In genomic region chr19:4662020-4662695, GRCh38 we compare ENCODE assay signal across 19 cellular contexts. TPM values are rescaled to one million over a fixed set of nuclear protein-coding genes. Genes with fewer than 3 reads are reported as not detected.
DNase-seq lines count a peak whose midpoint lies in the region; ATAC-seq lines count a peak whose summit lies in the region.
"Had no signal": no experiment of that assay in that cellular context is flagged by ENCODE, and none has a peak within 500 bp of the region (broad histone marks: within the 10 kb centered on the region; RNA-seq: fewer than 3 reads in every experiment).

No MANE protein-coding gene starts in this region.

- H3K9ac ChIP-seq in GM23248, result no peak overlapping the region
- H3K9ac ChIP-seq: KMS-11 had no signal

- no peaks in the 10 kb centered on the region for H3K4me1 ChIP-seq in aorta (ENCODE audit: control insufficient read depth in 1 of 2, insufficient read depth in 2 of 2, low read length in 2 of 2)
- H3K4me1 ChIP-seq in GM23248 (ENCODE audit: insufficient read depth), result no peaks in the 10 kb centered on the region
- H3K4me1 ChIP-seq: BE2C had no signal

- H3K4me3 Mint-ChIP-seq in activated naive CD4-positive, alpha-beta T cell treated with anti-CD3 and anti-CD28 coated beads, Interleukin-2, amount 10 ng/mL, durations not matched to agents 7 days and 5 days, result no peak overlapping the region
- H3K4me3 Mint-ChIP-seq in activated T-helper 17 cell treated with anti-CD3 and anti-CD28 coated beads, Interleukin-2, amount 50 U/mL, for 72 hours, result no peak overlapping the region
- H3K4me3 Mint-ChIP-seq in stimulated activated effector memory CD8-positive, alpha-beta T cell treated with anti-CD3 and anti-CD28 coated beads, Interleukin-12 subunit alpha, Interleukin-12 subunit beta, amount 100 ng/mL, for 72 hours, result no peak overlapping the region
- H3K4me3 Mint-ChIP-seq: CD4-positive, alpha-beta T cell had no signal

- in situ Hi-C loops in GM23248 (cut with MboI), result no loop called here

- DNase-seq in activated naive CD4-positive, alpha-beta T cell treated with anti-CD3 and anti-CD28 coated beads, Interleukin-2, amount 10 ng/mL, durations not matched to agents 7 days and 5 days, result no peak
- no peak for DNase-seq in activated naive CD4-positive, alpha-beta T cell treated with anti-CD3 and anti-CD28 coated beads, Interleukin-2, amount 50 U/mL, for 16 hours
- no peak for DNase-seq in left colon
- no peak for DNase-seq in stimulated activated effector memory CD8-positive, alpha-beta T cell treated with anti-CD3 and anti-CD28 coated beads, Interleukin-12 subunit alpha, Interleukin-12 subunit beta, amount 100 ng/mL, for 72 hours (ENCODE audit: low spot score in 2 of 2)
- no peak for DNase-seq in aorta
- DNase-seq in GM23248, result no peak
- DNase-seq in A172 (ENCODE audit: low spot score), result no peak
- DNase-seq: BE2C; Calu3; CD4-positive, alpha-beta T cell; GF-D8; NCI-H1417; NCI-H1930; NCI-H345; NCI-H524 treated with DMSO at 0.1 percent for 48 hours; SIG-M5 had no signal

- peaks cover 19% of the 10 kb centered on the region for H3K36me3 Mint-ChIP-seq in activated naive CD4-positive, alpha-beta T cell treated with anti-CD3 and anti-CD28 coated beads, Interleukin-2, amount 10 ng/mL, durations not matched to agents 7 days and 5 days
- H3K36me3 Mint-ChIP-seq in activated T-helper 17 cell treated with anti-CD3 and anti-CD28 coated beads, Interleukin-2, amount 50 U/mL, for 72 hours (ENCODE audit: low read depth), result peaks cover 86% of the 10 kb centered on the region
- peaks cover 91% of the 10 kb centered on the region for H3K36me3 Mint-ChIP-seq in stimulated activated effector memory CD8-positive, alpha-beta T cell treated with anti-CD3 and anti-CD28 coated beads, Interleukin-12 subunit alpha, Interleukin-12 subunit beta, amount 100 ng/mL, for 72 hours

- no peaks in the 10 kb centered on the region for H3K27me3 Mint-ChIP-seq in activated naive CD4-positive, alpha-beta T cell treated with anti-CD3 and anti-CD28 coated beads, Interleukin-2, amount 10 ng/mL, durations not matched to agents 7 days and 5 days
- H3K27me3 Mint-ChIP-seq in activated T-helper 17 cell treated with anti-CD3 and anti-CD28 coated beads, Interleukin-2, amount 50 U/mL, for 72 hours, result no peaks in the 10 kb centered on the region
- H3K27me3 Mint-ChIP-seq: CD4-positive, alpha-beta T cell had no signal

- H3F3A ChIP-seq in GM23248 (ENCODE audit: insufficient read depth), result no peaks in the 10 kb centered on the region

- no peaks in the 10 kb centered on the region for H3K27me3 ChIP-seq in aorta (ENCODE audit: control insufficient read depth in 1 of 2, insufficient read depth in 2 of 2, low read length in 1 of 2)
- H3K27me3 ChIP-seq in GM23248 (replicated peaks; ENCODE audit: insufficient read depth), result no peaks in the 10 kb centered on the region
- H3K27me3 ChIP-seq: BE2C had no signal

- no peaks in the 10 kb centered on the region for H3K9me2 ChIP-seq in GM23248 (ENCODE audit: insufficient read depth)

- H3K9me3 ChIP-seq in aorta (ENCODE audit: control insufficient read depth, low read length) (peaks cover 4% of the 10 kb centered on the region), GM23248 (ENCODE audit: low read depth) (no peaks in the 10 kb centered on the region)
- H3K9me3 ChIP-seq: BE2C had no signal

- H3K4me2 ChIP-seq in GM23248 (ENCODE audit: unreplicated experiment), result no peak overlapping the region
- H3K4me2 ChIP-seq: KMS-11 had no signal

- H3K4me1 Mint-ChIP-seq in activated naive CD4-positive, alpha-beta T cell treated with anti-CD3 and anti-CD28 coated beads, Interleukin-2, amount 10 ng/mL, durations not matched to agents 7 days and 5 days, result no peaks in the 10 kb centered on the region
- H3K4me1 Mint-ChIP-seq in activated T-helper 17 cell treated with anti-CD3 and anti-CD28 coated beads, Interleukin-2, amount 50 U/mL, for 72 hours, result no peaks in the 10 kb centered on the region
- peaks cover 25% of the 10 kb centered on the region for H3K4me1 Mint-ChIP-seq in stimulated activated effector memory CD8-positive, alpha-beta T cell treated with anti-CD3 and anti-CD28 coated beads, Interleukin-12 subunit alpha, Interleukin-12 subunit beta, amount 100 ng/mL, for 72 hours

- H2AFZ ChIP-seq in GM23248, result no peak overlapping the region

- no peaks in the 10 kb centered on the region for H4K20me1 ChIP-seq in GM23248 (ENCODE audit: insufficient read depth)

- no peak overlapping the region for H3K4me3 ChIP-seq in aorta (ENCODE audit: low read length in 2 of 2)
- no peak overlapping the region for H3K4me3 ChIP-seq in GM23248
- H3K4me3 ChIP-seq: GM12878 had no signal

- no peaks in the 10 kb centered on the region for H3K9me3 Mint-ChIP-seq in activated naive CD4-positive, alpha-beta T cell treated with anti-CD3 and anti-CD28 coated beads, Interleukin-2, amount 10 ng/mL, durations not matched to agents 7 days and 5 days
- H3K9me3 Mint-ChIP-seq in activated T-helper 17 cell treated with anti-CD3 and anti-CD28 coated beads, Interleukin-2, amount 50 U/mL, for 72 hours, result no peaks in the 10 kb centered on the region
- H3K9me3 Mint-ChIP-seq in stimulated activated effector memory CD8-positive, alpha-beta T cell treated with anti-CD3 and anti-CD28 coated beads, Interleukin-12 subunit alpha, Interleukin-12 subunit beta, amount 100 ng/mL, for 72 hours, result no peaks in the 10 kb centered on the region
- H3K9me3 Mint-ChIP-seq: CD4-positive, alpha-beta T cell had no signal

- peaks cover 8 to 9% of the 10 kb centered on the region in 2 donors for H3K36me3 ChIP-seq in aorta (ENCODE audit: control insufficient read depth in 1 of 2, insufficient read depth in 2 of 2, low read length in 1 of 2)
- H3K36me3 ChIP-seq in GM23248 (ENCODE audit: low read depth), result peaks cover 30% of the 10 kb centered on the region

- ATAC-seq in activated T-helper 17 cell treated with anti-CD3 and anti-CD28 coated beads, Interleukin-2, amount 50 U/mL, for 72 hours (replicated peaks), result no peak
- ATAC-seq in left colon (peak; percentile 80), aorta (ENCODE audit: low FRiP score) (no peak)
- no peak for ATAC-seq in stimulated activated effector memory CD8-positive, alpha-beta T cell treated with anti-CD3 and anti-CD28 coated beads, Interleukin-12 subunit alpha, Interleukin-12 subunit beta, amount 100 ng/mL, for 72 hours
- ATAC-seq: GM12878 had no signal

- CTCF ChIA-PET in activated naive CD4-positive, alpha-beta T cell treated with anti-CD3 and anti-CD28 coated beads, Interleukin-2, amount 10 ng/mL, durations not matched to agents 7 days and 5 days (lab: Charles Lee), result no interaction called here

- peak overlapping the region; percentile 45 for H3K27ac Mint-ChIP-seq in activated naive CD4-positive, alpha-beta T cell treated with anti-CD3 and anti-CD28 coated beads, Interleukin-2, amount 10 ng/mL, durations not matched to agents 7 days and 5 days
- peak overlapping the region; percentile 82 for H3K27ac Mint-ChIP-seq in activated T-helper 17 cell treated with anti-CD3 and anti-CD28 coated beads, Interleukin-2, amount 50 U/mL, for 72 hours
- peak overlapping the region; percentile 83 for H3K27ac Mint-ChIP-seq in stimulated activated effector memory CD8-positive, alpha-beta T cell treated with anti-CD3 and anti-CD28 coated beads, Interleukin-12 subunit alpha, Interleukin-12 subunit beta, amount 100 ng/mL, for 72 hours
- H3K27ac Mint-ChIP-seq: CD4-positive, alpha-beta T cell had no signal

- H3K79me2 ChIP-seq in GM23248 (ENCODE audit: insufficient read depth), result peaks cover 30% of the 10 kb centered on the region

- intact Hi-C loops in left colon (cut with DNase I, micrococcal nuclease), result no loop called here
- intact Hi-C loops in aorta (cut with DNase I), result no loop called here

- H3K27ac ChIP-seq in aorta (ENCODE audit: low read depth in 1 of 2, low read length in 2 of 2) (no peak overlapping the region), GM23248 (no peak overlapping the region)
- H3K27ac ChIP-seq: KMS-11 had no signal

- 82 to 86% methylated on average over 20 of the region's 20 CpGs for WGBS in aorta, 2 donors
- WGBS in GM23248 (ENCODE audit: low coverage in 1 of 2, low lambda C conversion rate in 2 of 2, missing lambda C conversion rate in 2 of 2), 2 experiments, result 88 to 89% methylated on average over 20 of the region's 20 CpGs

RNA-seq across cellular contexts. Expression of gene MYDGF, which starts 8.0 kb away (rescaled TPM):
- 10 to 100 TPM; 47.8 to 79.0 TPM for total RNA-seq in activated T-helper 17 cell treated with anti-CD3 and anti-CD28 coated beads, Interleukin-2, amount 50 U/mL, for 72 hours
- total RNA-seq in left colon (10 to 100 TPM; 75.5 to 96.0 TPM), aorta (10 to 100 TPM; 59.4 to 67.9 TPM)
- polyA plus RNA-seq in aorta (100 to 1,000 TPM in 1 of 2 donors, 10 to 100 TPM in 1; 69.9 to 117 TPM), GM23248 (2016; fragmentation: Nextera tagmentation; extraction: Ambion mirVana) (591 and 597 TPM in 2 replicates)
- total RNA-seq in GM23248 (2014; rRNA removed; shearing (Covaris generic)), result 177 and 207 TPM in 2 replicates
- total RNA-seq in A172 (2014; rRNA removed; shearing (Covaris generic)), result 200 and 211 TPM in 2 replicates

RNA-seq across cellular contexts. Expression of gene TNFAIP8L1, which starts 22.8 kb away (rescaled TPM):
- total RNA-seq in activated T-helper 17 cell treated with anti-CD3 and anti-CD28 coated beads, Interleukin-2, amount 50 U/mL, for 72 hours, result 10 to 100 TPM; 18.0 to 23.6 TPM
- total RNA-seq in left colon, result 1 to 10 TPM; 9.0 to 9.4 TPM
- total RNA-seq in aorta, result 10 to 100 TPM in 1 of 2 donors, 1 to 10 TPM in 1; 5.4 to 13.5 TPM
- polyA plus RNA-seq in aorta, result 1 to 10 TPM; 1.6 to 3.9 TPM
- 0.76 and 0.86 TPM in 2 replicates for total RNA-seq in GM23248 (2014; rRNA removed; shearing (Covaris generic))
- polyA plus RNA-seq in GM23248 (2016; fragmentation: Nextera tagmentation; extraction: Ambion mirVana), result 2.0 TPM in 2 replicates
- total RNA-seq in A172 (2014; rRNA removed; shearing (Covaris generic)), result 7.5 and 9.5 TPM in 2 replicates
